In genomic region chr2:120305296-120305695, GRCh38 we compare ENCODE assay signal across 12 cellular contexts. TPM values are rescaled to one million over a fixed set of nuclear protein-coding genes. Genes with fewer than 3 reads are reported as not detected.
DNase-seq lines count a peak whose midpoint lies in the region; ATAC-seq, FAIRE-seq and TF ChIP-seq lines count a peak whose summit lies in the region.
"Had no signal": no experiment of that assay in that cellular context is flagged by ENCODE, and none has a peak within 500 bp of the region (broad histone marks: within the 10 kb centered on the region; RNA-seq: fewer than 3 reads in every experiment).

No MANE protein-coding gene starts in this region.

- no peak for TF ChIP-seq EP300 in GM12878 (IDR thresholded peaks at IDR 0.05; ENCODE audit: borderline replicate concordance in 1 of 2, control insufficient read depth in 1 of 2, low read depth in 2 of 2, low read length in 2 of 2)

- H3K4me1 ChIP-seq in GM12878 (ENCODE audit: control insufficient read depth, insufficient read depth, low read length): peaks cover 30% of the 10 kb centered on the region

- H3K4me3 Mint-ChIP-seq in activated CD8-positive, alpha-beta memory T cell treated with anti-CD3 and anti-CD28 coated beads, Interleukin-2, amount 10 ng/mL, durations not matched to agents 7 days and 5 days: no peak overlapping the region
- H3K4me3 Mint-ChIP-seq: activated T-cell treated with anti-CD3 and anti-CD28 coated beads, Interleukin-2, amount 50 U/mL, for 24 hours had no signal

- SMC1A ChIA-PET in GM12878 (lab: Charles Lee; ENCODE audit: uncharacterized antibody, unreplicated experiment): interaction anchor here (0.6 to 1.5 kb wide), 2 partner anchors 12 to 74 kb away, joined by 3 to 4 read pairs; no protein-coding TSS in a partner anchor

- H4K20me1 ChIP-seq in GM12878 (ENCODE audit: control insufficient read depth, insufficient read depth): no peaks in the 10 kb centered on the region

- no peaks in the 10 kb centered on the region for H3K36me3 ChIP-seq in GM12878 (ENCODE audit: control insufficient read depth in 2 of 2, insufficient read depth in 2 of 2, low read length in 1 of 2)

- no peaks in the 10 kb centered on the region for H3K9me3 ChIP-seq in GM12878 (replicated peaks; ENCODE audit: control insufficient read depth, insufficient read depth, low read length)
- H3K9me3 ChIP-seq: suprapubic skin had no signal

- over 99% methylated on average over 6 of the region's 6 CpGs for WGBS in GM12878 (ENCODE audit: insufficient coverage, insufficient replicate concordance, low lambda C conversion rate, missing lambda C conversion rate)

- H3K27ac Mint-ChIP-seq in activated CD8-positive, alpha-beta memory T cell treated with anti-CD3 and anti-CD28 coated beads, Interleukin-2, amount 10 ng/mL, durations not matched to agents 7 days and 5 days: no peak overlapping the region
- H3K27ac Mint-ChIP-seq: activated T-cell treated with anti-CD3 and anti-CD28 coated beads, Interleukin-2, amount 50 U/mL, for 24 hours had no signal

- peak; percentile 20 for DNase-seq in Caki2 (ENCODE audit: low read depth)
- DNase-seq in GM12878 (ENCODE audit: low read depth, low spot score): no peak
- DNase-seq in medulla oblongata (ENCODE audit: extremely low spot score): peak; percentile 48
- no peak for DNase-seq in activated CD8-positive, alpha-beta memory T cell treated with anti-CD3 and anti-CD28 coated beads, Interleukin-2, amount 10 ng/mL, durations not matched to agents 7 days and 5 days
- no peak for DNase-seq in activated CD4-positive, alpha-beta T cell treated with anti-CD3 and anti-CD28 coated beads for 1 hour
- DNase-seq: activated T-cell treated with anti-CD3 and anti-CD28 coated beads, Interleukin-2, amount 50 U/mL, for 24 hours; effector CD8-positive, alpha-beta T cell; GOT3 had no signal

- in situ Hi-C loops in Caki2 (cut with HindIII; ENCODE audit: low pct_unique_long_range_greater_than_20kb, low sequenced_read_pairs): no loop called here
- in situ Hi-C loops in GM12878 (cut with MboI): no loop called here

- H3K79me2 ChIP-seq in GM12878 (ENCODE audit: control insufficient read depth, insufficient read depth, low read length): no peaks in the 10 kb centered on the region

- no peaks in the 10 kb centered on the region for H3K27me3 Mint-ChIP-seq in activated CD8-positive, alpha-beta memory T cell treated with anti-CD3 and anti-CD28 coated beads, Interleukin-2, amount 10 ng/mL, durations not matched to agents 7 days and 5 days
- H3K27me3 Mint-ChIP-seq: activated T-cell treated with anti-CD3 and anti-CD28 coated beads, Interleukin-2, amount 50 U/mL, for 24 hours had no signal

- RAD21 ChIA-PET in GM12878 (lab: Charles Lee; ENCODE audit: unreplicated experiment): interaction anchor here (1.3 kb wide), 1 partner anchor 8 kb away, joined by 4 read pairs; no protein-coding TSS in a partner anchor

- no peak overlapping the region for H3K9ac ChIP-seq in GM12878 (ENCODE audit: control insufficient read depth, insufficient read depth, low read length)

- TF ChIP-seq RAD21 in GM12878 (IDR thresholded peaks at IDR 0.05; ENCODE audit: insufficient read depth, low read depth, low read length): 0 out of 2 replicates have a peak, but pooled peaks have one; percentile 17

- H3K27me3 ChIP-seq in GM12878 (replicated peaks in 1 of 2; ENCODE audit: control insufficient read depth in 2 of 2, insufficient read depth in 2 of 2, low read length in 1 of 2): no peaks in the 10 kb centered on the region
- H3K27me3 ChIP-seq: suprapubic skin had no signal

- no peak for TF ChIP-seq POLR2A in GM12878 (IDR thresholded peaks at IDR 0.05; ENCODE audit: low read depth, low read length)

- ATAC-seq in GM12878 (no peak), GM18907 (IDR thresholded peaks at IDR 0.05; ENCODE audit: unreplicated experiment) (no peak), GM21528 (IDR thresholded peaks at IDR 0.05; ENCODE audit: low FRiP score, unreplicated experiment) (no peak)
- ATAC-seq in activated CD8-positive, alpha-beta memory T cell treated with anti-CD3 and anti-CD28 coated beads, Interleukin-2, amount 10 ng/mL, durations not matched to agents 7 days and 5 days: no peak

- no peak overlapping the region for H2AFZ ChIP-seq in GM12878 (ENCODE audit: control insufficient read depth, low read depth, low read length)

- H3K4me3 ChIP-seq in GM12878: no peak overlapping the region
- H3K4me3 ChIP-seq: suprapubic skin had no signal

- TF ChIP-seq CTCF in LNCAP (IDR thresholded peaks at IDR 0.05) (peak; percentile 48), GM12878 (IDR thresholded peaks at IDR 0.05 in 2 of 3, conservative IDR thresholded peaks at IDR 0.05 in 1 of 3; ENCODE audit: control insufficient read depth in 2 of 3, extremely low read depth in 1 of 3, insufficient read depth in 1 of 3, low read depth in 3 of 3, low read length in 3 of 3) (peak in 2 of 3 experiments; percentile 24 to 26; a peak in 3 of 6 replicates)

- POLR2A ChIA-PET in GM12878 (lab: Charles Lee): no interaction called here

- no peak overlapping the region for H3K27ac ChIP-seq in GM12878 (ENCODE audit: control insufficient read depth, insufficient read depth)
- H3K27ac ChIP-seq: suprapubic skin had no signal

- BruUV-seq in GM12878 (replicated peaks; lab: Mats Ljungman, UMichigan): no TSS peak

- H3K4me2 ChIP-seq in GM12878 (ENCODE audit: control insufficient read depth, insufficient read depth): no peak overlapping the region

- intact Hi-C loops in GM12878 (cut with micrococcal nuclease; ENCODE audit: unreplicated experiment): no loop called here

- CTCF ChIA-PET in GM12878 (lab: Yijun Ruan, JAX): interaction anchor here (1.1 to 1.4 kb wide), 2 partner anchors 10 to 48 kb away, joined by 3 to 4 read pairs; no protein-coding TSS in a partner anchor
- CTCF ChIA-PET in activated CD8-positive, alpha-beta memory T cell treated with anti-CD3 and anti-CD28 coated beads, Interleukin-2, amount 10 ng/mL, durations not matched to agents 7 days and 5 days (lab: Charles Lee): interaction anchor here (1.7 kb wide), 1 partner anchor 8 kb away, joined by 6 read pairs; no protein-coding TSS in a partner anchor

- H3K36me3 Mint-ChIP-seq in activated CD8-positive, alpha-beta memory T cell treated with anti-CD3 and anti-CD28 coated beads, Interleukin-2, amount 10 ng/mL, durations not matched to agents 7 days and 5 days: peaks cover 3% of the 10 kb centered on the region

- H3K9me3 Mint-ChIP-seq in activated CD8-positive, alpha-beta memory T cell treated with anti-CD3 and anti-CD28 coated beads, Interleukin-2, amount 10 ng/mL, durations not matched to agents 7 days and 5 days (ENCODE audit: low read depth): no peaks in the 10 kb centered on the region
- H3K9me3 Mint-ChIP-seq: activated T-cell treated with anti-CD3 and anti-CD28 coated beads, Interleukin-2, amount 50 U/mL, for 24 hours had no signal

- H3K4me1 Mint-ChIP-seq in activated CD8-positive, alpha-beta memory T cell treated with anti-CD3 and anti-CD28 coated beads, Interleukin-2, amount 10 ng/mL, durations not matched to agents 7 days and 5 days: peaks cover 11% of the 10 kb centered on the region

- FAIRE-seq in GM12878 (lab: Jason Lieb, UNC): no peak

TF ChIP-seq in GM12878, 131 proteins besides CTCF, POLR2A, EP300 and RAD21 (continues in another document):
- TF ChIP-seq PAX8 (IDR thresholded peaks at IDR 0.05) (no peak), EED (IDR thresholded peaks at IDR 0.05; ENCODE audit: low read depth) (no peak), NRF1 (conservative IDR thresholded peaks at IDR 0.05; ENCODE audit: low read depth, low read length) (no peak)

RNA-seq across cellular contexts. Expression of gene INHBB, which starts 40.6 kb away (rescaled TPM):
- total RNA-seq in Caki2 (2014; rRNA removed; shearing (Covaris generic); ENCODE audit: low replicate concordance): 48.3 and 52.0 TPM in 2 replicates
- not detected in 2 replicates for total RNA-seq in GM12878 (2013; cell fraction: nucleolus; rRNA removed)
- total RNA-seq in GM12878 (2014; rRNA removed): not detected in 2 replicates
- total RNA-seq in GM12878 (2014; rRNA removed; fragmentation: Illumina TruSeq; extraction: Trizol): not detected in 2 replicates
- total RNA-seq in GM12878 (2021): 0.05 and 0.11 TPM in 2 replicates
- polyA plus RNA-seq in GM12878 (2011; ENCODE audit: low read depth): not detected
- not detected in 2 replicates for polyA plus RNA-seq in GM12878 (2011; rRNA removed)
- polyA plus RNA-seq in GM12878 (2011; cell fraction: cytosol; rRNA removed): not detected in 2 replicates
- not detected in 2 replicates for polyA plus RNA-seq in GM12878 (2011; cell fraction: nucleus; rRNA removed)
- polyA plus RNA-seq in GM12878 (2012): not detected in 2 replicates
- not detected in 2 replicates for polyA plus RNA-seq in GM12878 (2014; fragmentation: Illumina TruSeq; extraction: Trizol)
- not detected for polyA plus RNA-seq in GM12878 (2014; fragmentation: Nextera tagmentation; extraction: Ambion mirVana)
- not detected in 2 replicates for polyA plus RNA-seq in GM12878 (2014; rRNA removed)
- not detected for polyA plus RNA-seq in GM12878 (2016; fragmentation: Nextera tagmentation; extraction: Ambion mirVana)
- polyA minus RNA-seq in GM12878 (2011; rRNA and poly(A)+ RNA removed): not detected in 2 replicates
- polyA minus RNA-seq in GM12878 (2011; cell fraction: cytosol; rRNA and poly(A)+ RNA removed): not detected in 2 replicates
- not detected in 2 replicates for polyA minus RNA-seq in GM12878 (2011; cell fraction: nucleus; rRNA and poly(A)+ RNA removed)
- not detected for total RNA-seq in activated CD8-positive, alpha-beta memory T cell treated with anti-CD3 and anti-CD28 coated beads, Interleukin-2, amount 10 ng/mL, durations not matched to agents 7 days and 5 days

RNA-seq across cellular contexts. Expression of gene RALB, which starts 52.6 kb away (rescaled TPM):
- total RNA-seq in Caki2 (2014; rRNA removed; shearing (Covaris generic); ENCODE audit: low replicate concordance): 92.7 and 116 TPM in 2 replicates
- 11.1 and 12.0 TPM in 2 replicates for total RNA-seq in GM12878 (2013; cell fraction: nucleolus; rRNA removed)
- total RNA-seq in GM12878 (2014; rRNA removed) (21.3 and 26.6 TPM in 2 replicates), GM12878 (2014; rRNA removed; fragmentation: Illumina TruSeq; extraction: Trizol) (23.5 and 24.7 TPM in 2 replicates), GM12878 (2021) (21.7 and 22.5 TPM in 2 replicates)
- 25.6 TPM for polyA plus RNA-seq in GM12878 (2011; ENCODE audit: low read depth)
- polyA plus RNA-seq in GM12878 (2011; rRNA removed) (39.9 and 58.5 TPM in 2 replicates), GM12878 (2014; fragmentation: Illumina TruSeq; extraction: Trizol) (36.6 and 40.7 TPM in 2 replicates), GM12878 (2014; fragmentation: Nextera tagmentation; extraction: Ambion mirVana) (10 to 100 TPM in 1 of 2 experiments, 1 to 10 TPM in 1; 8.3 to 15.9 TPM), GM12878 (2014; rRNA removed) (18.6 and 23.6 TPM in 2 replicates), GM12878 (2016; fragmentation: Nextera tagmentation; extraction: Ambion mirVana) (10 to 100 TPM; 47.6 to 54.0 TPM)
- polyA plus RNA-seq in GM12878 (2011; cell fraction: cytosol; rRNA removed): 23.2 and 27.7 TPM in 2 replicates
- 12.5 and 12.6 TPM in 2 replicates for polyA plus RNA-seq in GM12878 (2011; cell fraction: nucleus; rRNA removed)
- 33.2 and 42.0 TPM in 2 replicates for polyA plus RNA-seq in GM12878 (2012)
- 14.6 and 17.8 TPM in 2 replicates for polyA minus RNA-seq in GM12878 (2011; rRNA and poly(A)+ RNA removed)
- 7.1 and 10.8 TPM in 2 replicates for polyA minus RNA-seq in GM12878 (2011; cell fraction: cytosol; rRNA and poly(A)+ RNA removed)
- 3.9 and 6.3 TPM in 2 replicates for polyA minus RNA-seq in GM12878 (2011; cell fraction: nucleus; rRNA and poly(A)+ RNA removed)
- total RNA-seq in activated CD8-positive, alpha-beta memory T cell treated with anti-CD3 and anti-CD28 coated beads, Interleukin-2, amount 10 ng/mL, durations not matched to agents 7 days and 5 days: 10 to 100 TPM; 36.7 to 41.8 TPM

Comparison
In these comparisons a context has a peak if more than half of its experiments do, and no peak if none do; other contexts are left out.
1. DNase-seq: peak in Caki2 (single experiment) and medulla oblongata (single experiment); none in GM12878 (single experiment), activated CD8-positive, alpha-beta memory T cell treated with anti-CD3 and anti-CD28 coated beads, Interleukin-2, amount 10 ng/mL, durations not matched to agents 7 days and 5 days (single experiment) and activated CD4-positive, alpha-beta T cell treated with anti-CD3 and anti-CD28 coated beads for 1 hour (single experiment).
2. RNA of gene INHBB, which starts 40.6 kb away (total RNA-seq): 48.3 to 52.0 TPM in Caki2; not detected in activated CD8-positive, alpha-beta memory T cell treated with anti-CD3 and anti-CD28 coated beads, Interleukin-2, amount 10 ng/mL, durations not matched to agents 7 days and 5 days and 0.05 to 0.11 TPM in GM12878; every median in the first group is over 10 times any median in the second.